ENCODE assay signal across 17 cellular contexts in the genomic region with DNA sequence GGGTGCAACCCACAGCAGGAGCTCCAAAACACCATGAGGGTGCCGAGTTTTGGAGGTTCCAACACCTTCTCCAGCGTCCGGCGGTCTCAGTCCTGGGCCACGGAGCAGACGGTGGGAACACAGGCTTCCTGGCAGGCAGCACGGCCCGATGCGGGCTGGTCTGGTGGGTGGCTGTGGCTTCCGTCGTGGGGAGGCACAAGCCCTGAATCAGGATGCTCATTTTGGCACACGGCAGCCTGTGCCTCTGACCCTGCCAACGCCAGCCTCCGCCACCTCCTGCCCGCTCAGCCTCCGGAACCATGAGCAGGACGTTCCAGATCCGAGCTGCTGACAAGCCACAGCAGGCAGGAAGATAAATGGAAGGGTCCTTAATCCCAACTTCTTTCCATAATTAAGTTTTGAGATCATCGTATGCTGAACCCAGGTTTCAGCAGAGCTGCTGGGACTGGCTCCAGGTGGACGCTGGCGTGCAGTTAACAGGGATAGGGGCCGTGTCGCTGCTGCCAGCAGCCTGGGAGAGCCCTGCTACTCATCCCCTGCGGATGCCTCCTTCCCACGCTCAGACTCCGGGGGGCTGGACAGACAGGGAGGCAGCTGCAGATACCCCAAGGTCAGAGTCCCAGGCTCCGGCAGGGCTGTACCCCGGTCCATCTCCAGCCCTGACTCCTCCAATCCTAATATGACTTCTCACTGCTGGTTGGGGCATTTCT.
"Had no signal": no experiment of that assay in that cellular context is flagged by ENCODE, and none has a peak within 500 bp of the region (broad histone marks: within the 10 kb centered on the region; RNA-seq: fewer than 3 reads in every experiment).

No MANE protein-coding gene starts in this region.

- H3K4me2 ChIP-seq: smooth muscle cell had no signal

- H3K27me3 ChIP-seq: ovary, right atrium auricular region, thyroid gland had no signal

- H3K4me3 ChIP-seq: esophagus squamous epithelium, ovary, right atrium auricular region, smooth muscle cell, suprapubic skin, thyroid gland had no signal

- DNase-seq: effector memory CD4-positive, alpha-beta T cell; esophagus squamous epithelium; foreskin fibroblast; hippocampal formation; kidney glomerular epithelial cell; mammary epithelial cell; natural killer cell; nucleus accumbens; ovary; stimulated activated CD4-positive, alpha-beta T cell treated with anti-CD3 and anti-CD28 coated beads, Interleukin-2, amount 100 ng/mL, for 48 hours; stimulated activated naive CD8-positive, alpha-beta T cell treated with anti-CD3 and anti-CD28 coated beads, Interleukin-15, Interleukin-2, amounts not matched to agents 100 U/mL and 50 U/mL, for 24 hours; thyroid gland had no signal

- H3K9me3 ChIP-seq: esophagus squamous epithelium, ovary, right atrium auricular region, suprapubic skin, thyroid gland had no signal

- H3K27ac ChIP-seq: esophagus squamous epithelium, ovary, right atrium auricular region, suprapubic skin, thyroid gland had no signal

- H3K27ac Mint-ChIP-seq: type B pancreatic cell had no signal

- H3K4me3 Mint-ChIP-seq: natural killer cell, neural crest cell, type B pancreatic cell had no signal

- H3K4me1 ChIP-seq: esophagus squamous epithelium, right atrium auricular region, suprapubic skin, thyroid gland had no signal

- H3K9me3 Mint-ChIP-seq: natural killer cell, neural crest cell, type B pancreatic cell had no signal

- ATAC-seq: natural killer cell; stimulated activated naive CD8-positive, alpha-beta T cell treated with anti-CD3 and anti-CD28 coated beads, Interleukin-15, Interleukin-2, amounts not matched to agents 100 U/mL and 50 U/mL, for 24 hours had no signal

- H3K36me3 Mint-ChIP-seq: natural killer cell, type B pancreatic cell had no signal

- H3K36me3 ChIP-seq: esophagus squamous epithelium, ovary, right atrium auricular region, suprapubic skin, thyroid gland had no signal
